ENCODE assay signal across 9 cellular contexts in genomic region chr6:50780382-50780781, GRCh38. TPM values are rescaled to one million over a fixed set of nuclear protein-coding genes. Genes with fewer than 3 reads are reported as not detected.
"Had no signal": no experiment of that assay in that cellular context is flagged by ENCODE, and none has a peak within 500 bp of the region (broad histone marks: within the 10 kb centered on the region; RNA-seq: fewer than 3 reads in every experiment).

No MANE protein-coding gene starts in this region.

- DNase-seq: KBM-7, KG1 had no signal

- H3K4me2 ChIP-seq: KMS-11 had no signal

- ATAC-seq: K562 had no signal

- H3K9ac ChIP-seq: KMS-11 had no signal

- H3K27ac ChIP-seq: HL-60, KMS-11 had no signal

- FAIRE-seq: HTR-8/SVneo, K562 had no signal

- H3K4me3 ChIP-seq: K562 had no signal

RNA-seq across cellular contexts. Expression of gene TFAP2B, which starts 38.3 kb away (rescaled TPM):
- total RNA-seq: HT-29, HT1080, K562 had no signal
- polyA plus RNA-seq: IgD-negative memory B cell, K562 had no signal
